ENCODE assay signal across 8 cellular contexts in genomic region chr2:101113441-101114267, GRCh38. TPM values are rescaled to one million over a fixed set of nuclear protein-coding genes. Genes with fewer than 3 reads are reported as not detected.
DNase-seq lines count a peak whose midpoint lies in the region; ATAC-seq, FAIRE-seq and TF ChIP-seq lines count a peak whose summit lies in the region.

No MANE protein-coding gene starts in this region.

- peak overlapping the region; percentile 19 for H3K4me3 ChIP-seq in HUES64 (ENCODE audit: low read length)
- H3K4me3 ChIP-seq in iPS DF 6.9 (ENCODE audit: low read length), result no peak overlapping the region
- no peak overlapping the region for H3K4me3 ChIP-seq in OCI-LY7 (ENCODE audit: low read depth, low read length, poor library complexity, severe bottlenecking)

- H3K27me3 ChIP-seq in HUES64 (ENCODE audit: insufficient read depth, low read length), result no peaks in the 10 kb centered on the region; the same call in 1 of the 2 replicates
- H3K27me3 ChIP-seq in iPS DF 6.9 (ENCODE audit: control insufficient read depth, insufficient read depth, low read length), result no peaks in the 10 kb centered on the region

- H3K4me2 ChIP-seq in OCI-LY7 (ENCODE audit: low read length), result no peak overlapping the region

- WGBS in HUES64, result 7% methylated on average over 10 of the region's 10 CpGs
- no CpG with 5 or more reads among the region's 10 CpGs for WGBS in iPS DF 6.9 (ENCODE audit: insufficient coverage, insufficient read length)

- FAIRE-seq in urothelium cell line (lab: Jason Lieb, UNC), result no peak

- H3K79me2 ChIP-seq in OCI-LY7 (ENCODE audit: insufficient read depth, low read depth, low read length), result no peaks in the 10 kb centered on the region

- peak overlapping the region; percentile 46 for H3K9ac ChIP-seq in HUES64 (ENCODE audit: low read depth, low read length)

- DNase-seq in AG08396 (ENCODE audit: low spot score), result peak; percentile 21
- DNase-seq in SIG-M5 (lab: John Stamatoyannopoulos, UW), result peak; percentile 94
- peak; percentile 25 for DNase-seq in iPS DF 6.9 (ENCODE audit: low read depth, low spot score)
- no peak for DNase-seq in urothelium cell line (ENCODE audit: low spot score)
- no peak for DNase-seq in activated CD4-positive, CD25-positive, alpha-beta regulatory T cell treated with anti-CD3 and anti-CD28 coated beads, Interleukin-2, amount 50 U/mL, for 72 hours
- no peak for DNase-seq in OCI-LY7 (ENCODE audit: low spot score)

- peaks cover 41% of the 10 kb centered on the region for H3K4me1 ChIP-seq in HUES64 (ENCODE audit: insufficient read depth, low read length)
- H3K4me1 ChIP-seq in iPS DF 6.9 (ENCODE audit: control insufficient read depth, insufficient read depth, low read length), result peaks cover 9% of the 10 kb centered on the region
- H3K4me1 ChIP-seq in OCI-LY7 (ENCODE audit: insufficient read depth, low read length, poor library complexity, severe bottlenecking), result no peaks in the 10 kb centered on the region

- peak overlapping the region; percentile 63 for H3K27ac ChIP-seq in HUES64 (ENCODE audit: low read depth, low read length)
- H3K27ac ChIP-seq in iPS DF 6.9 (ENCODE audit: low read length), result peak overlapping the region; percentile 33
- no peak overlapping the region for H3K27ac ChIP-seq in OCI-LY7 (ENCODE audit: low read depth, low read length, poor library complexity, severe bottlenecking)

- ATAC-seq in HG03565 (IDR thresholded peaks at IDR 0.05; ENCODE audit: unreplicated experiment), result no peak

- H3K36me3 ChIP-seq in HUES64 (ENCODE audit: insufficient read depth, low read length), result no peaks in the 10 kb centered on the region
- H3K36me3 ChIP-seq in iPS DF 6.9 (ENCODE audit: control insufficient read depth, insufficient read depth, low read length), result no peaks in the 10 kb centered on the region
- no peaks in the 10 kb centered on the region for H3K36me3 ChIP-seq in OCI-LY7 (ENCODE audit: insufficient read depth, low read length)

- CTCF ChIA-PET in OCI-LY7 (lab: Charles Lee; ENCODE audit: unreplicated experiment), result no interaction called here

- POLR2A ChIA-PET in OCI-LY7 (lab: Charles Lee), result no interaction called here

- no TSS peak for BruUV-seq in OCI-LY7 (replicated peaks; lab: Mats Ljungman, UMichigan)

- H4K20me1 ChIP-seq in OCI-LY7 (ENCODE audit: insufficient read depth, low read length), result no peaks in the 10 kb centered on the region

- TF ChIP-seq CTCF in OCI-LY7 (conservative IDR thresholded peaks at IDR 0.05; ENCODE audit: low read length), result no peak

- H2AFZ ChIP-seq in OCI-LY7 (ENCODE audit: low read length), result no peak overlapping the region

- H3K9me2 ChIP-seq in OCI-LY7 (ENCODE audit: insufficient read depth, low read length), result no peaks in the 10 kb centered on the region

- H3K9me3 ChIP-seq in HUES64 (ENCODE audit: insufficient read depth, low read depth, low read length) (no peaks in the 10 kb centered on the region), iPS DF 6.9 (ENCODE audit: control insufficient read depth, insufficient read depth, low read length) (no peaks in the 10 kb centered on the region), OCI-LY7 (ENCODE audit: low read length) (no peaks in the 10 kb centered on the region)

- intact Hi-C loops in OCI-LY7 (cut with micrococcal nuclease; ENCODE audit: unreplicated experiment), result no loop called here

RNA-seq across cellular contexts. Expression of gene TBC1D8, which starts 37.5 kb away (rescaled TPM):
- polyA plus RNA-seq in HUES64 (2013, experiment 1 of 2), result 9.0 TPM
- 8.5 TPM for polyA plus RNA-seq in HUES64 (2013, experiment 2 of 2)
- total RNA-seq in OCI-LY7 (2014; rRNA removed; shearing (Covaris generic)), result 0.03 and 0.22 TPM in 2 replicates
- 0.49 and 1.7 TPM in 2 replicates for total RNA-seq in OCI-LY7 (2022)

Comparison
In these comparisons a context has a peak if more than half of its experiments do, and no peak if none do; other contexts are left out.
1. DNase-seq: peak in AG08396 (single experiment), SIG-M5 (single experiment) and iPS DF 6.9 (single experiment); none in urothelium cell line (single experiment), activated CD4-positive, CD25-positive, alpha-beta regulatory T cell treated with anti-CD3 and anti-CD28 coated beads, Interleukin-2, amount 50 U/mL, for 72 hours (single experiment) and OCI-LY7 (single experiment).